ENCODE assay signal across 1 cellular context in the genomic region with DNA sequence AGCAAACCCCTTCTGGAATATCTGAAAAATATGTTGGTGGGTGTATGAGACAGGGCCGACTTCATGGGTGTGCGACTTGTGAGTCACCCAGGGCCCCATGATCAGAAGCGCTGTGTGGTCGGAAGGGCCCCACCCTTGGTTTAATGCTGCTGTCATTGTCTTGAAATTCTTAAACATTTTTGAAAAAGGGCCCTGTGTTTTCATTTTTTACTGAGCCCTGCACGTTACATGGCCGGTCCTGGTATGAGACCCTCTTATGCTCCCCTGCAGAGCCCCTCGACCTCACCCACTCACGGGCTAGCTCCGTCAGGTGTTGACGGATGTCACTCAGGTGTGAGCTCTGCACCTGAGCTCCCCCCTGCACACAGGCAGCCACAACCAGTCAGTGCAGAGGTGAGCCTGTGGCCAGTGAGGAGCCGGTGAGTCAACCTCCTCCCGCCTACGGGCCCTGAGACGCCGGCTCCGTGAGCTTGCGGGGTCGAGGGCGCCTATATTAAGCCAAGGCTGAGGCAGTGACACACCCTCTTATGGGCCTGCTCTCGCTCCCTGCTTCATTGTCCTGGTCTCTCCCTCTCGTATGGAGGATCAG.
TF ChIP-seq lines count a peak whose summit lies in the region.

No MANE protein-coding gene starts in this region.

TF ChIP-seq in GM12878, 131 proteins besides CTCF, POLR2A, EP300 and RAD21:
- TF ChIP-seq IKZF1 (conservative IDR thresholded peaks at IDR 0.05) (no peak), BHLHE40 (IDR thresholded peaks at IDR 0.05; ENCODE audit: borderline replicate concordance in 1 of 2, low read depth in 2 of 2, low read length in 1 of 2) (peak in 1 of 2 experiments; percentile 43; a peak in 1 of 4 replicates), NR2C1 (IDR thresholded peaks at IDR 0.05) (no peak), ESRRA (IDR thresholded peaks at IDR 0.05; ENCODE audit: low read length) (no peak), NRF1 (conservative IDR thresholded peaks at IDR 0.05; ENCODE audit: low read depth, low read length) (no peak)
- TF ChIP-seq, protein P1, sequence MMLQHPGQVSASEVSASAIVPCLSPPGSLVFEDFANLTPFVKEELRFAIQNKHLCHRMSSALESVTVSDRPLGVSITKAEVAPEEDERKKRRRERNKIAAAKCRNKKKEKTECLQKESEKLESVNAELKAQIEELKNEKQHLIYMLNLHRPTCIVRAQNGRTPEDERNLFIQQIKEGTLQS (IDR thresholded peaks at IDR 0.05; ENCODE audit: borderline replicate concordance, extremely low read depth, low read depth, low read length): no peak
- TF ChIP-seq, protein P2, sequence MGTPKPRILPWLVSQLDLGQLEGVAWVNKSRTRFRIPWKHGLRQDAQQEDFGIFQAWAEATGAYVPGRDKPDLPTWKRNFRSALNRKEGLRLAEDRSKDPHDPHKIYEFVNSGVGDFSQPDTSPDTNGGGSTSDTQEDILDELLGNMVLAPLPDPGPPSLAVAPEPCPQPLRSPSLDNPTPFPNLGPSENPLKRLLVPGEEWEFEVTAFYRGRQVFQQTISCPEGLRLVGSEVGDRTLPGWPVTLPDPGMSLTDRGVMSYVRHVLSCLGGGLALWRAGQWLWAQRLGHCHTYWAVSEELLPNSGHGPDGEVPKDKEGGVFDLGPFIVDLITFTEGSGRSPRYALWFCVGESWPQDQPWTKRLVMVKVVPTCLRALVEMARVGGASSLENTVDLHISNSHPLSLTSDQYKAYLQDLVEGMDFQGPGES (IDR thresholded peaks at IDR 0.05): no peak
- TF ChIP-seq, protein P3, sequence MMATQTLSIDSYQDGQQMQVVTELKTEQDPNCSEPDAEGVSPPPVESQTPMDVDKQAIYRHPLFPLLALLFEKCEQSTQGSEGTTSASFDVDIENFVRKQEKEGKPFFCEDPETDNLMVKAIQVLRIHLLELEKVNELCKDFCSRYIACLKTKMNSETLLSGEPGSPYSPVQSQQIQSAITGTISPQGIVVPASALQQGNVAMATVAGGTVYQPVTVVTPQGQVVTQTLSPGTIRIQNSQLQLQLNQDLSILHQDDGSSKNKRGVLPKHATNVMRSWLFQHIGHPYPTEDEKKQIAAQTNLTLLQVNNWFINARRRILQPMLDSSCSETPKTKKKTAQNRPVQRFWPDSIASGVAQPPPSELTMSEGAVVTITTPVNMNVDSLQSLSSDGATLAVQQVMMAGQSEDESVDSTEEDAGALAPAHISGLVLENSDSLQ (IDR thresholded peaks at IDR 0.05): peak; percentile 45; the same call in 1 of the 2 replicates
